ENCODE assay signal across 8 cellular contexts in the genomic region with DNA sequence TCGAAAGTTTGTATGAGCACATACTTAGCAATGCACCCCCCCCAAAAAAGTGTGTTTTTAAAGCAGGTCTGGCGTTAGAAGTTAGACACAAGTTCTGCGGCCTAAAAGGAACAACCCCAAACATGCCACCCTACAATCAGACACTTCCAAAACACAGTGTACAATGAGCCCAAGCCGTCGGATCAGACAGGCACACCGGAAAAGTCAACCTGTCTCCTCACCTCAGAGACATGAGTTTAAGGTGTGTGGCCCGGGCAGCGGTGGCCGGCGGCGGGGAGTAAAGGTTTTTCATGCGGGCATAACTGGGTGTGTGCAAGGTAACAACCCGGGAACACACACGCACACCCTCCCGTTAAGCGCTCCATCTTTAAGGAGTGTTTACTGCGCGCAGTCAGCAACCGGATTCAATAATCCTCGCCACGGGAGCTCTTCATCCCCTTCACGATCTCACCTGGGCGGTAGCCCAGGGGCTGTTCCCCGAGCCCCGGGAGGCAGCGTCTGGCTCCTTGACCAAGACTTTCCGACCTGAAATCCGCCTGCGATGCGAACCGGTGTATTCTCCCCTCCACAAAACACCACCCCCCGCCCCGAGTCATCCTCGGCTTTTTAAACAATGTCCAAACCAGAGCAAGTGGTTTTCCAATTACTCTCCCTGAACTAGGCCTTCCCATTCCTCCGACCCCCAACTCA. TPM values are rescaled to one million over a fixed set of nuclear protein-coding genes. Genes with fewer than 3 reads are reported as not detected.
A peak's percentile ranks its signal among the peaks of the same experiment; 100 is the strongest.
DNase-seq lines count a peak whose midpoint lies in the region; ATAC-seq, FAIRE-seq and TF ChIP-seq lines count a peak whose summit lies in the region.
"Not testable (repeated sequence)": the region's sequence is repeated elsewhere in the genome, so short reads cannot be mapped to it uniquely, and the experiment has no call there.

No MANE protein-coding gene starts in this region.

- not testable (repeated sequence) for DNase-seq in GM12864 (ENCODE audit: low read depth); HTR-8/SVneo (ENCODE audit: insufficient read length, low spot score); skeletal muscle cell (ENCODE audit: low read depth)
- DNase-seq in Peyer's patch (peak; percentile 31 to 76 (median 76)), activated T-cell treated with anti-CD3 and anti-CD28 coated beads for 48 hours (ENCODE audit: low read depth) (peak; percentile 27), left lobe of liver (ENCODE audit: low spot score) (peak; percentile 50)

- not testable (repeated sequence) for H3K4me1 ChIP-seq in Peyer's patch; duodenal mucosa (ENCODE audit: control insufficient read depth in 1 of 2, insufficient read depth in 2 of 2, low read length in 2 of 2); thymus (ENCODE audit: control insufficient read depth, insufficient read depth, low read length)

- peak; percentile 37 for ATAC-seq in left lobe of liver

- peak in 1 of 2 donors; percentile 46 for TF ChIP-seq POLR2A in Peyer's patch (IDR thresholded peaks at IDR 0.05)

- WGBS in thymus: under 1% methylated on average over 35 of the region's 35 CpGs

- peak; percentile 36 for FAIRE-seq in HTR-8/SVneo (lab: Jason Lieb, UNC)

- H3K9me3 ChIP-seq in Peyer's patch; duodenal mucosa (ENCODE audit: control insufficient read depth in 1 of 2, low read length in 2 of 2); thymus (ENCODE audit: control insufficient read depth): not testable (repeated sequence)

- H3K27me3 ChIP-seq in Peyer's patch; duodenal mucosa (ENCODE audit: control insufficient read depth in 1 of 2, insufficient read depth in 2 of 2, low read length in 2 of 2); thymus (ENCODE audit: control insufficient read depth, insufficient read depth): not testable (repeated sequence)

- not testable (repeated sequence) for H3K36me3 ChIP-seq in Peyer's patch; duodenal mucosa (ENCODE audit: control insufficient read depth in 1 of 2, insufficient read depth in 2 of 2, low read length in 2 of 2); thymus (ENCODE audit: control insufficient read depth, insufficient read depth)

- peak overlapping the region; percentile 65 for H3K4me3 ChIP-seq in GM12864 (ENCODE audit: low read depth, low read length)
- H3K4me3 ChIP-seq in Peyer's patch: peak overlapping the region; percentile 86 to 100 (median 93)
- peak overlapping the region; percentile 71 to 75 for H3K4me3 ChIP-seq in duodenal mucosa (ENCODE audit: low read depth in 1 of 2, low read length in 2 of 2)
- peak overlapping the region; percentile 72 for H3K4me3 ChIP-seq in skeletal muscle cell (ENCODE audit: low read depth, low read length)
- peak overlapping the region; percentile 61 for H3K4me3 ChIP-seq in thymus (ENCODE audit: low read length)

- H3K27ac ChIP-seq in Peyer's patch: peak overlapping the region; percentile 94 to 99 (median 97)
- H3K27ac ChIP-seq in duodenal mucosa (ENCODE audit: low read depth, low read length): not testable (repeated sequence)
- peak overlapping the region; percentile 98 for H3K27ac ChIP-seq in thymus (ENCODE audit: low read depth)

- peak overlapping the region; percentile 59 to 84 for H3K9ac ChIP-seq in duodenal mucosa (ENCODE audit: low read depth in 1 of 2, low read length in 2 of 2)

- TF ChIP-seq CTCF in GM12864 (IDR thresholded peaks at IDR 0.05; ENCODE audit: low read depth, low read length, missing control alignments); Peyer's patch (IDR thresholded peaks at IDR 0.05): not testable (repeated sequence)

RNA-seq across cellular contexts. Expression of gene SMURF2, which starts 0.9 kb away (rescaled TPM):
- total RNA-seq in Peyer's patch (10 to 100 TPM; 34.3 to 41.6 (median 37.5) TPM), left lobe of liver (2.2 TPM)
- 14.1 TPM for polyA plus RNA-seq in thymus

Comparison
In these comparisons a context has a peak if more than half of its experiments do, and no peak if none do; other contexts are left out.
1. RNA of gene SMURF2, which starts 0.9 kb away (total RNA-seq): 34.3 to 41.6 TPM in Peyer's patch; 2.2 TPM in left lobe of liver (single experiment); every median in the first group is over 10 times any median in the second.
2. Peak in every context shown above with its lines, with median percentiles within 50 percentile points of each other: H3K4me3 ChIP-seq.